In genomic region chr4:110629214-110629754, GRCh38 we compare ENCODE assay signal across 20 cellular contexts. TPM values are rescaled to one million over a fixed set of nuclear protein-coding genes. Genes with fewer than 3 reads are reported as not detected.
A peak's percentile ranks its signal among the peaks of the same experiment; 100 is the strongest.
DNase-seq lines count a peak whose midpoint lies in the region; ATAC-seq, FAIRE-seq and TF ChIP-seq lines count a peak whose summit lies in the region.
"Had no signal": no experiment of that assay in that cellular context is flagged by ENCODE, and none has a peak within 500 bp of the region (broad histone marks: within the 10 kb centered on the region; RNA-seq: fewer than 3 reads in every experiment).

No MANE protein-coding gene starts in this region.

- H3K9me3 ChIP-seq in iPS-20b (ENCODE audit: insufficient read depth, low read depth, low read length) (no peaks in the 10 kb centered on the region; the same call in 1 of the 2 replicates), esophagus muscularis mucosa (no peaks in the 10 kb centered on the region)
- H3K9me3 ChIP-seq: thoracic aorta had no signal

- intact Hi-C loops in esophagus muscularis mucosa (cut with DNase I): no loop called here

- peak overlapping the region in 4 of 5 experiments; percentile 37 to 87 (median 78) for H3K4me3 Mint-ChIP-seq in brain
- H3K4me3 Mint-ChIP-seq in progenitor cell of endocrine pancreas (ENCODE audit: low read depth): peak overlapping the region; percentile 27
- H3K4me3 Mint-ChIP-seq: activated CD4-positive, alpha-beta T cell treated with anti-CD3 and anti-CD28 coated beads for 36 hours had no signal

- H3K4me3 ChIP-seq in H7 (ENCODE audit: insufficient read depth, low read depth, low read length) (peak overlapping the region; percentile 46), iPS-20b (ENCODE audit: low read length) (peak overlapping the region; percentile 49), esophagus muscularis mucosa (no peak overlapping the region)
- H3K4me3 ChIP-seq: cardiac muscle cell, thoracic aorta had no signal

- no peaks in the 10 kb centered on the region for H3K36me3 ChIP-seq in H7 (replicated peaks; ENCODE audit: control insufficient read depth, insufficient read depth, low read length)
- no peaks in the 10 kb centered on the region for H3K36me3 ChIP-seq in iPS-20b (ENCODE audit: insufficient read depth, low read depth, low read length)
- H3K36me3 ChIP-seq in esophagus muscularis mucosa: no peaks in the 10 kb centered on the region
- H3K36me3 ChIP-seq: cardiac muscle cell, thoracic aorta had no signal

- H3K4me1 Mint-ChIP-seq in brain (peaks cover 47% of the 10 kb centered on the region), progenitor cell of endocrine pancreas (ENCODE audit: low read depth) (peaks cover 18% of the 10 kb centered on the region)

- no peak overlapping the region for H3K9ac ChIP-seq in iPS-20b (ENCODE audit: low read depth, low read length)
- H3K9ac ChIP-seq: KMS-11 had no signal

- H3K27me3 Mint-ChIP-seq in brain (peaks cover 100% of the 10 kb centered on the region), progenitor cell of endocrine pancreas (peaks cover 96% of the 10 kb centered on the region)

- peak; percentile 71 for DNase-seq in H7
- no peak for DNase-seq in progenitor cell of endocrine pancreas (ENCODE audit: low spot score, unreplicated experiment)
- no peak for DNase-seq in esophagus muscularis mucosa (ENCODE audit: extremely low spot score)
- no peak for DNase-seq in GM12891 (ENCODE audit: insufficient read length, low spot score)
- DNase-seq: activated CD4-positive, alpha-beta T cell treated with anti-CD3 and anti-CD28 coated beads for 36 hours; activated CD8-positive, alpha-beta memory T cell treated with anti-CD3 and anti-CD28 coated beads, Interleukin-2, amount 50 U/mL, for 4 hours; mammary epithelial cell; NCI-H1048; NCI-H2029 treated with DMSO at 0.1 percent for 48 hours; RPMI8226; stimulated activated CD4-positive, alpha-beta T cell treated with anti-CD3 and anti-CD28 coated beads, Interleukin-15, amount 100 ng/mL, for 24 hours had no signal

- WGBS in esophagus muscularis mucosa: 73% methylated on average over 17 of the region's 36 CpGs

- H3K9me3 Mint-ChIP-seq in brain (peaks cover 0 to 16% (median 8%) of the 10 kb centered on the region in 5 experiments), progenitor cell of endocrine pancreas (ENCODE audit: low read depth) (no peaks in the 10 kb centered on the region)

- H3K36me3 Mint-ChIP-seq in brain (peaks cover 13% of the 10 kb centered on the region), progenitor cell of endocrine pancreas (ENCODE audit: insufficient read depth) (no peaks in the 10 kb centered on the region)

- peaks cover 95% of the 10 kb centered on the region for H3K27me3 ChIP-seq in H7 (ENCODE audit: control insufficient read depth, insufficient read depth, low read length)
- H3K27me3 ChIP-seq in iPS-20b (ENCODE audit: insufficient read depth, low read length): peaks cover 100% of the 10 kb centered on the region
- peaks cover 0 to 89% (median 13%) of the 10 kb centered on the region in 4 donors for H3K27me3 ChIP-seq in esophagus muscularis mucosa

- TF ChIP-seq CTCF in brain (conservative IDR thresholded peaks at IDR 0.05) (no peak), progenitor cell of endocrine pancreas (IDR thresholded peaks at IDR 0.05; ENCODE audit: unreplicated experiment) (no peak), esophagus muscularis mucosa (IDR thresholded peaks at IDR 0.05) (no peak)

- no peak for TF ChIP-seq EP300 in esophagus muscularis mucosa (IDR thresholded peaks at IDR 0.05)

- peaks cover 29% of the 10 kb centered on the region; the same call in 1 of the 2 replicates for H3K4me1 ChIP-seq in iPS-20b (ENCODE audit: insufficient read depth, low read length)
- H3K4me1 ChIP-seq in esophagus muscularis mucosa: peaks cover 15 to 34% (median 25%) of the 10 kb centered on the region in 4 donors

- ATAC-seq in GM19452 (IDR thresholded peaks at IDR 0.05; ENCODE audit: unreplicated experiment): no peak
- ATAC-seq: activated CD4-positive, alpha-beta T cell treated with anti-CD3 and anti-CD28 coated beads for 36 hours; SK-N-SH treated with all-trans-retinoic acid at 6 μM for 48 hours had no signal

- TF ChIP-seq POLR2A in esophagus muscularis mucosa (IDR thresholded peaks at IDR 0.05; ENCODE audit: low read depth) (no peak), GM12891 (IDR thresholded peaks at IDR 0.05; ENCODE audit: low read depth, low read length) (no peak)

- peak overlapping the region in 2 of 5 experiments; percentile 56 to 68 for H3K27ac Mint-ChIP-seq in brain
- no peak overlapping the region for H3K27ac Mint-ChIP-seq in progenitor cell of endocrine pancreas
- H3K27ac Mint-ChIP-seq: activated CD4-positive, alpha-beta T cell treated with anti-CD3 and anti-CD28 coated beads for 36 hours had no signal

- no peak overlapping the region for H3K27ac ChIP-seq in iPS-20b (ENCODE audit: low read length)
- H3K27ac ChIP-seq in esophagus muscularis mucosa (replicated peaks in 1 of 4): no peak overlapping the region
- H3K27ac ChIP-seq: cardiac muscle cell, KMS-11, thoracic aorta had no signal

- no peak for FAIRE-seq in GM12891 (lab: Jason Lieb, UNC)
- FAIRE-seq: keratinocyte had no signal

TF ChIP-seq in GM12891, 5 proteins besides CTCF, POLR2A, EP300 and RAD21:
- no peak for TF ChIP-seq POLR2AphosphoS5 (IDR thresholded peaks at IDR 0.05; ENCODE audit: low read depth, low read length)
- TF ChIP-seq TAF1 (IDR thresholded peaks at IDR 0.05; ENCODE audit: low read depth, low read length): no peak
- TF ChIP-seq SPI1 (IDR thresholded peaks at IDR 0.05; ENCODE audit: low read depth, low read length): no peak
- no peak for TF ChIP-seq POU2F2 (IDR thresholded peaks at IDR 0.05; ENCODE audit: low read depth, low read length)
- TF ChIP-seq PAX5 (IDR thresholded peaks at IDR 0.05; ENCODE audit: insufficient read depth, low read length, severe bottlenecking): no peak

RNA-seq across cellular contexts. Expression of gene PITX2, which starts 6.4 kb away (rescaled TPM):
- total RNA-seq in H7 (2014; rRNA removed; shearing (Covaris generic)): 87.1 and 92.3 TPM in 2 replicates
- polyA plus RNA-seq in brain (ENCODE audit: insufficient read depth, low read depth, low replicate concordance): not detected
- 5.3 and 7.4 TPM in 2 replicates for total RNA-seq in progenitor cell of endocrine pancreas
- 10 to 100 TPM; 17.4 to 48.6 (median 34.0) TPM for total RNA-seq in esophagus muscularis mucosa
- polyA plus RNA-seq in GM12891 (2012; ENCODE audit: low read depth, missing spikeins): not detected
- total RNA-seq: glomerular endothelial cell, thoracic aorta had no signal
- polyA plus RNA-seq: keratinocyte had no signal

Comparison
In these comparisons a context has a peak if more than half of its experiments do, and no peak if none do; other contexts are left out.
1. H3K4me3 ChIP-seq: peak in H7 (single experiment) and iPS-20b (single experiment); none in esophagus muscularis mucosa (0 of 4).